ENCODE assay signal across 18 cellular contexts in genomic region chr11:118051136-118051610, GRCh38. TPM values are rescaled to one million over a fixed set of nuclear protein-coding genes. Genes with fewer than 3 reads are reported as not detected.
DNase-seq lines count a peak whose midpoint lies in the region; ATAC-seq and TF ChIP-seq lines count a peak whose summit lies in the region.
"Had no signal": no experiment of that assay in that cellular context is flagged by ENCODE, and none has a peak within 500 bp of the region (broad histone marks: within the 10 kb centered on the region; RNA-seq: fewer than 3 reads in every experiment).

No MANE protein-coding gene starts in this region.

- TF ChIP-seq CTCF in OCI-LY3 (IDR thresholded peaks at IDR 0.05; ENCODE audit: low read depth, low read length) (no peak), coronary artery (IDR thresholded peaks at IDR 0.05) (no peak), spleen (IDR thresholded peaks at IDR 0.05 in 8 of 11, conservative IDR thresholded peaks at IDR 0.05 in 3 of 11) (no peak)

- H3K4me1 Mint-ChIP-seq in activated T-cell treated with anti-CD3 and anti-CD28 coated beads, Interleukin-2, amount 50 U/mL, for 24 hours (ENCODE audit: low read depth), result peaks cover 66% of the 10 kb centered on the region

- no peak for TF ChIP-seq POLR2A in spleen (IDR thresholded peaks at IDR 0.05)

- peaks cover 73% of the 10 kb centered on the region for H3K4me1 ChIP-seq in OCI-LY3 (ENCODE audit: low read length)
- peaks cover 4 to 58% (median 41%) of the 10 kb centered on the region in 6 donors for H3K4me1 ChIP-seq in spleen

- H3K9me3 Mint-ChIP-seq in activated T-cell treated with anti-CD3 and anti-CD28 coated beads, Interleukin-2, amount 50 U/mL, for 24 hours, result no peaks in the 10 kb centered on the region
- H3K9me3 Mint-ChIP-seq: HFFc6, WTC11 had no signal

- H3K27ac Mint-ChIP-seq in activated T-cell treated with anti-CD3 and anti-CD28 coated beads, Interleukin-2, amount 50 U/mL, for 24 hours, result peak overlapping the region; percentile 45
- H3K27ac Mint-ChIP-seq: HFFc6, WTC11 had no signal

- no peak overlapping the region for H2AFZ ChIP-seq in OCI-LY3 (ENCODE audit: low read depth, low read length)

- H3K79me2 ChIP-seq in OCI-LY3 (ENCODE audit: low read length), result no peaks in the 10 kb centered on the region

- peak; percentile 63 for DNase-seq in activated T-cell treated with anti-CD3 and anti-CD28 coated beads, Interleukin-2, amount 50 U/mL, for 24 hours
- DNase-seq in activated T-cell treated with anti-CD3 and anti-CD28 coated beads for 4 hours, result no peak
- DNase-seq in coronary artery (ENCODE audit: low spot score), result peak; percentile 55
- DNase-seq in spleen, result no peak
- no peak for DNase-seq in globus pallidus (ENCODE audit: low spot score)
- DNase-seq: foreskin fibroblast, HFFc6, NCI-H1417 treated with DMSO at 0.1 percent for 48 hours, occipital lobe, SW 1271 had no signal

- no peaks in the 10 kb centered on the region for H3K36me3 ChIP-seq in OCI-LY3 (replicated peaks; ENCODE audit: low read depth, low read length)
- no peaks in the 10 kb centered on the region for H3K36me3 ChIP-seq in spleen
- H3K36me3 ChIP-seq: right lobe of liver had no signal

- no peak overlapping the region for H3K4me3 ChIP-seq in OCI-LY3 (ENCODE audit: low read length)
- H3K4me3 ChIP-seq in coronary artery, result no peak overlapping the region
- no peak overlapping the region for H3K4me3 ChIP-seq in spleen
- H3K4me3 ChIP-seq: right lobe of liver had no signal

- peak overlapping the region; percentile 14; the same call in 1 of the 2 replicates for H3K4me2 ChIP-seq in OCI-LY3 (ENCODE audit: low read length)

- no peaks in the 10 kb centered on the region for H4K20me1 ChIP-seq in OCI-LY3 (ENCODE audit: insufficient read depth, low read length)

- 59 to 76% (median 74%) methylated on average over 7 of the region's 7 CpGs for WGBS in spleen, 5 donors

- H3K9me3 ChIP-seq in OCI-LY3 (ENCODE audit: insufficient read depth, low read length), result no peaks in the 10 kb centered on the region
- no peaks in the 10 kb centered on the region for H3K9me3 ChIP-seq in spleen
- H3K9me3 ChIP-seq: right lobe of liver had no signal

- H3K27me3 ChIP-seq in OCI-LY3 (ENCODE audit: low read depth, low read length) (no peaks in the 10 kb centered on the region), spleen (replicated peaks in 1 of 7) (no peaks in the 10 kb centered on the region)
- H3K27me3 ChIP-seq: right lobe of liver had no signal

- ATAC-seq in GM18511 (IDR thresholded peaks at IDR 0.05; ENCODE audit: unreplicated experiment) (no peak), HG02970 (IDR thresholded peaks at IDR 0.05; ENCODE audit: low FRiP score, unreplicated experiment) (no peak)
- ATAC-seq: WTC11 had no signal

- no peaks in the 10 kb centered on the region for H3K27me3 Mint-ChIP-seq in activated T-cell treated with anti-CD3 and anti-CD28 coated beads, Interleukin-2, amount 50 U/mL, for 24 hours

- H3K4me3 Mint-ChIP-seq in activated T-cell treated with anti-CD3 and anti-CD28 coated beads, Interleukin-2, amount 50 U/mL, for 24 hours, result peak overlapping the region; percentile 15
- H3K4me3 Mint-ChIP-seq: HFFc6, WTC11 had no signal

- H3K36me3 Mint-ChIP-seq in activated T-cell treated with anti-CD3 and anti-CD28 coated beads, Interleukin-2, amount 50 U/mL, for 24 hours (ENCODE audit: low read depth), result no peaks in the 10 kb centered on the region
- H3K36me3 Mint-ChIP-seq: WTC11 had no signal

- H3K27ac ChIP-seq in OCI-LY3 (ENCODE audit: low read length) (peak overlapping the region; percentile 82), coronary artery (no peak overlapping the region), spleen (peak overlapping the region in 7 of 8 donors; percentile 21 to 81 (median 60))
- H3K27ac ChIP-seq: right lobe of liver had no signal

- H3K9ac ChIP-seq in OCI-LY3 (ENCODE audit: low read length), result peak overlapping the region; percentile 65

- intact Hi-C loops in spleen (cut with DNase I; ENCODE audit: low total_unique reads), result loop anchor here (5.0 to 10.0 kb wide), 3 partner anchors 206 to 624 kb away; no protein-coding TSS in a partner anchor

RNA-seq across cellular contexts. Expression of gene TMPRSS4, which starts 25.7 kb away (rescaled TPM):
- total RNA-seq in spleen, result 1 to 10 TPM in 3 of 7 donors, under 1 TPM in 1, not detected in 3; 0.85 to 1.4 (median 1.2) TPM
- under 1 TPM; 0.09 to 0.26 (median 0.21) TPM for polyA plus RNA-seq in spleen
- total RNA-seq: astrocyte, endothelial cell of umbilical vein, HFFc6, mononuclear cell, occipital lobe had no signal
- polyA plus RNA-seq: endothelial cell of umbilical vein had no signal

RNA-seq across cellular contexts. Expression of gene SMIM35, which starts 35.6 kb away (rescaled TPM):
- 1 to 10 TPM in 1 of 7 donors, under 1 TPM in 6; 0.20 to 1.3 (median 0.46) TPM for total RNA-seq in spleen
- under 1 TPM; 0.16 to 0.59 (median 0.33) TPM for polyA plus RNA-seq in spleen
- total RNA-seq: astrocyte, endothelial cell of umbilical vein, HFFc6, occipital lobe, right lobe of liver, WTC11 had no signal
- polyA plus RNA-seq: endothelial cell of umbilical vein had no signal

Comparison
In these comparisons a context has a peak if more than half of its experiments do, and no peak if none do; other contexts are left out.
1. DNase-seq: peak in activated T-cell treated with anti-CD3 and anti-CD28 coated beads, Interleukin-2, amount 50 U/mL, for 24 hours (single experiment) and coronary artery (single experiment); none in activated T-cell treated with anti-CD3 and anti-CD28 coated beads for 4 hours (single experiment), spleen (single experiment) and globus pallidus (single experiment).
2. H3K27ac ChIP-seq: peak in OCI-LY3 (single experiment) and spleen (7 of 8); none in coronary artery (0 of 2).